In genomic region chrX:53319614-53320542, GRCh38 we compare ENCODE assay signal across 9 cellular contexts. TPM values are rescaled to one million over a fixed set of nuclear protein-coding genes. Genes with fewer than 3 reads are reported as not detected.
DNase-seq lines count a peak whose midpoint lies in the region; ATAC-seq, FAIRE-seq and TF ChIP-seq lines count a peak whose summit lies in the region.
"Had no signal": no experiment of that assay in that cellular context is flagged by ENCODE, and none has a peak within 500 bp of the region (broad histone marks: within the 10 kb centered on the region; RNA-seq: fewer than 3 reads in every experiment).

No MANE protein-coding gene starts in this region.

- DNase-seq in cardiac septum (ENCODE audit: low spot score) (peak; percentile 63), Right ventricle myocardium inferior (ENCODE audit: missing footprints) (no peak), cardiac fibroblast (ENCODE audit: low read depth in 2 of 2) (no peak), mesothelial cell of epicardium (ENCODE audit: low spot score in 2 of 2, unreplicated experiment in 2 of 2) (no peak), urothelium cell line (ENCODE audit: low spot score) (peak; percentile 8), pons (ENCODE audit: low spot score) (no peak), NCI-H2081 (lab: John Stamatoyannopoulos, UW) (no peak)
- DNase-seq in stimulated activated CD4-positive, alpha-beta T cell treated with anti-CD3 and anti-CD28 coated beads, Interleukin-2, amount 100 ng/mL, for 24 hours, result no peak

- peaks cover 7% of the 10 kb centered on the region for H3K9me3 Mint-ChIP-seq in mesothelial cell of epicardium

- no peak overlapping the region for H3K27ac Mint-ChIP-seq in mesothelial cell of epicardium

- peak overlapping the region; percentile 83 for H3K4me3 Mint-ChIP-seq in mesothelial cell of epicardium

- FAIRE-seq in urothelium cell line (lab: Jason Lieb, UNC), result no peak
- FAIRE-seq: colon had no signal

- no peaks in the 10 kb centered on the region for H3K36me3 Mint-ChIP-seq in mesothelial cell of epicardium

- ATAC-seq in Right ventricle myocardium inferior, result no peak

- intact Hi-C loops in cardiac septum (cut with DNase I) (loop anchor here (10.0 kb wide), 1 partner anchor 1735 kb away; no protein-coding TSS in a partner anchor), Right ventricle myocardium inferior (cut with DNase I) (loop anchor here (2.0 kb wide), 1 partner anchor 117 kb away; no protein-coding TSS in a partner anchor)

- H3K4me1 Mint-ChIP-seq in mesothelial cell of epicardium, result peaks cover 51% of the 10 kb centered on the region

- no peak for TF ChIP-seq CTCF in cardiac fibroblast (IDR thresholded peaks at IDR 0.05; ENCODE audit: low read depth, low read length)
- no peak for TF ChIP-seq CTCF in mesothelial cell of epicardium (IDR thresholded peaks at IDR 0.05; ENCODE audit: unreplicated experiment)

- H3K27me3 Mint-ChIP-seq in mesothelial cell of epicardium (ENCODE audit: low read depth), result peaks cover 39% of the 10 kb centered on the region

- peak overlapping the region; percentile 43 to 58 for H3K4me3 ChIP-seq in cardiac fibroblast (replicated peaks in 1 of 2; ENCODE audit: low read depth in 2 of 2, low read length in 2 of 2)

RNA-seq across cellular contexts. Expression of gene IQSEC2, which starts 38.5 kb away (rescaled TPM):
- total RNA-seq in cardiac septum (11.6 TPM), Right ventricle myocardium inferior (11.6 TPM), mesothelial cell of epicardium (19.8 to 23.0 TPM (median 22.2 TPM) in 3 replicates)

Comparison
In these comparisons a context has a peak if more than half of its experiments do, and no peak if none do; other contexts are left out.
1. DNase-seq: peak in cardiac septum (single experiment) and urothelium cell line (single experiment); none in Right ventricle myocardium inferior (single experiment), cardiac fibroblast (0 of 2), mesothelial cell of epicardium (0 of 2), pons (single experiment), stimulated activated CD4-positive, alpha-beta T cell treated with anti-CD3 and anti-CD28 coated beads, Interleukin-2, amount 100 ng/mL, for 24 hours (0 of 2) and NCI-H2081 (0 of 2).